8 cellular contexts compared by ENCODE assay signal in the genomic region with DNA sequence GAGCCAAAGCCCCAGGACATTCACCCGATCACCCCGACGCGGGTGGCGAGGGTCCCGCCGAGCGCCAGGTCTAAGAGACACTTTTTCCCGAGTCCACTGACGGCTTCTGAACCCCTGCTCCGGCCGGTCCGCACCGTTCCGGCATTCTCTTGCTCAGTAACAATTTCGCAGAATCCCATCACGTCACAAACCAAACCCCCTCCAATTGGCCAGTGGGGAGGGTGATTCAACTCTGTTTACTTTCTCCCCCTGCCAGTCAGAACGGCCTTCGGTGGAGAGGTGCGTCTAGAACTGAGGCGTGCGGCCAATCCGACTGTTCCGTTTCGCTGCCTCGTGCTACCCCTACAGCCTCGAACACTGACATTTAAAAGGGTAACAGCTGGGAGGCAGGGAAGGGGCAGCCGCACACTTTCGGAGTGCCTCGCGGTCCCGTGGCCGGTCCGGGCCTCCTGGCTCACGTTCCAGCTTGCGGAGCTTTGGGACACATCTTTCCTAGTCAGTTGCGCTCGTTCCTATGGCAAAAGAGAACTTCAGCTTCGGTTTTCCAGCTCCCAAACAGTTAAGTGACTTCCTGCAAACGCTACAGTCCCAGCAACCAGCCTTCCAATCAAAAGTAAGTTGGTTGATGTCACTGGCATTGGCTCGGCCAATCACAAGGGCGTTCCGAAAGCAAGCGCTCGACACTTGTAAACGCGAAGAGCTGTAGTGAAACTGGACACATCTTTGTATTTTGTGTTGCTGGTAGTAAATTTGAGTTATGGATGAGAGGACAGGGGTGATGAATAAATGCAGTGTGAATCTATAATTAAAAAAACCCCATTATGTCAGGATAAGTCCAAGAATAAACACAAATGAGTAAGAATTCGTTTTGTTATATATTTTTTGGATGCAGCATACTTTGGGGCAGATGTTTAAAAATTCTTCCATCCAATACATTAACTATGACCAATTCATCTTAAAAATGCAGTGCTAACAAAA. TPM values are rescaled to one million over a fixed set of nuclear protein-coding genes. Genes with fewer than 3 reads are reported as not detected.
DNase-seq lines count a peak whose midpoint lies in the region; ATAC-seq and TF ChIP-seq lines count a peak whose summit lies in the region.

Gene KLF9, minus strand, starts transcription at position 860 of the 978 bp plus-strand sequence. CDS start 1,294 bp downstream, outside the sequence.

- CTCF ChIA-PET in CD4-positive, alpha-beta T cell (lab: Charles Lee): interaction anchor here (0.8 to 1.1 kb wide), 2 partner anchors 43 to 189 kb away, joined by 3 to 4 read pairs; no protein-coding TSS in a partner anchor

- POLR2A ChIA-PET in CD4-positive, alpha-beta T cell (lab: Charles Lee): interaction anchor here (0.5 to 5.8 kb wide), 21 partner anchors 11 to 1951 kb away, joined by 3 to 91 read pairs (median 4); partner anchors contain the start of genes ABHD17B, C9orf85, CEMIP2 and SMC5

- ATAC-seq in CD4-positive, alpha-beta T cell (ENCODE audit: poor library complexity): peak; percentile 80
- ATAC-seq in GM19452 (IDR thresholded peaks at IDR 0.05; ENCODE audit: unreplicated experiment): peak; percentile 65
- ATAC-seq in HG03575 (IDR thresholded peaks at IDR 0.05; ENCODE audit: extremely low read depth, insufficient number of reproducible peaks, low FRiP score, unreplicated experiment): peak; percentile 41

- H3K4me1 ChIP-seq in effector memory CD4-positive, alpha-beta T cell (ENCODE audit: control insufficient read depth, insufficient read depth, low read length, poor library complexity, severe bottlenecking): peaks cover 27% of the 10 kb centered on the region

- H3K27me3 ChIP-seq in CD4-positive, alpha-beta T cell (ENCODE audit: control insufficient read depth, insufficient read depth, low read length): no peaks in the 10 kb centered on the region
- H3K27me3 ChIP-seq in effector memory CD4-positive, alpha-beta T cell (replicated peaks; ENCODE audit: control insufficient read depth, insufficient read depth, low read length, poor library complexity, severe bottlenecking): no peaks in the 10 kb centered on the region

- H3K27me3 Mint-ChIP-seq in CD4-positive, alpha-beta T cell: no peaks in the 10 kb centered on the region

- H3K36me3 Mint-ChIP-seq in CD4-positive, alpha-beta T cell (ENCODE audit: low read depth): peaks cover 33% of the 10 kb centered on the region

- DNase-seq in CD4-positive, alpha-beta T cell: peak; percentile 81 to 92 (median 84)
- DNase-seq in NOMO-1 treated with DMSO at 0.1 percent for 48 hours (lab: John Stamatoyannopoulos, UW; ENCODE audit: unreplicated experiment): peak; percentile 83
- peak; percentile 82 to 85 for DNase-seq in activated CD8-positive, alpha-beta memory T cell treated with anti-CD3 and anti-CD28 coated beads for 4 hours (ENCODE audit: low read depth in 2 of 2)
- peak; percentile 87 to 89 (median 88) for DNase-seq in effector memory CD4-positive, alpha-beta T cell
- DNase-seq in medulla oblongata (ENCODE audit: extremely low spot score): peak; percentile 99
- peak; percentile 78 to 90 (median 80) for DNase-seq in stimulated activated CD4-positive, alpha-beta T cell treated with anti-CD3 and anti-CD28 coated beads, TNF-alpha, amount 100 ng/mL, for 48 hours (ENCODE audit: low read depth in 3 of 3)

- peak within 1 kb of the TSS; percentile 100 for H3K27ac Mint-ChIP-seq in CD4-positive, alpha-beta T cell

- peak within 1 kb of the TSS; percentile 99 for H3K27ac ChIP-seq in CD4-positive, alpha-beta T cell (ENCODE audit: low read depth, low read length)
- peak within 1 kb of the TSS; percentile 99 for H3K27ac ChIP-seq in effector memory CD4-positive, alpha-beta T cell (ENCODE audit: insufficient read depth, low read length, poor library complexity, severe bottlenecking)

- peak within 1 kb of the TSS; percentile 52 for H3K4me3 ChIP-seq in effector memory CD4-positive, alpha-beta T cell (ENCODE audit: insufficient read depth, low read depth, low read length, poor library complexity, severe bottlenecking)

- H3K4me3 Mint-ChIP-seq in CD4-positive, alpha-beta T cell: peak within 1 kb of the TSS; percentile 98

- no peaks in the 10 kb centered on the region for H3K9me3 ChIP-seq in CD4-positive, alpha-beta T cell (ENCODE audit: control insufficient read depth, low read length)
- no peaks in the 10 kb centered on the region for H3K9me3 ChIP-seq in effector memory CD4-positive, alpha-beta T cell (ENCODE audit: control insufficient read depth, low read length)

- H3K36me3 ChIP-seq in effector memory CD4-positive, alpha-beta T cell (ENCODE audit: control insufficient read depth, insufficient read depth, low read length): peaks cover 3% of the 10 kb centered on the region

- intact Hi-C loops in CD4-positive, alpha-beta T cell (cut with DNase I, micrococcal nuclease): loop anchor here (1.0 to 10.0 kb wide), 8 partner anchors 16 to 1951 kb away; partner anchors contain the start of genes ZFAND5 (in 2 of the 2), CEMIP2 (in 1 of the 2) and SMC5 (in 1 of the 2)

- H3K4me1 Mint-ChIP-seq in CD4-positive, alpha-beta T cell (ENCODE audit: low read depth): peaks cover 60% of the 10 kb centered on the region

- no peaks in the 10 kb centered on the region for H3K9me3 Mint-ChIP-seq in CD4-positive, alpha-beta T cell

- TF ChIP-seq CTCF in CD4-positive, alpha-beta T cell (IDR thresholded peaks at IDR 0.05): no peak

RNA-seq across cellular contexts. Expression of gene KLF9, which starts in this region (rescaled TPM):
- 100 to 1,000 TPM; 132 to 135 TPM for total RNA-seq in CD4-positive, alpha-beta T cell

Comparison
In these comparisons a context has a peak if more than half of its experiments do, and no peak if none do; other contexts are left out.
1. Peak in every context shown above with its lines: DNase-seq, ATAC-seq, H3K4me3 ChIP-seq and H3K27ac ChIP-seq.